ENCODE assay signal across 2 cellular contexts in genomic region chr12:106771425-106771824, GRCh38.
TF ChIP-seq lines count a peak whose summit lies in the region.

No MANE protein-coding gene starts in this region.

TF ChIP-seq in H1, 55 proteins besides CTCF, POLR2A, EP300 and RAD21 (continued from another document):
- TF ChIP-seq PHF8 (conservative IDR thresholded peaks at IDR 0.05; ENCODE audit: low read depth, low read length) = no peak

TF ChIP-seq in WTC11, 78 proteins besides CTCF, POLR2A, EP300 and RAD21:
- TF ChIP-seq E2F5 (CRISPR knock-in tag; IDR thresholded peaks at IDR 0.05) (no peak), MLX (CRISPR knock-in tag; IDR thresholded peaks at IDR 0.05) (no peak), IRF2 (CRISPR knock-in tag; IDR thresholded peaks at IDR 0.05; ENCODE audit: borderline replicate concordance, low read depth) (no peak), TEAD4 (CRISPR knock-in tag; IDR thresholded peaks at IDR 0.05) (no peak), ATF3 (CRISPR knock-in tag; conservative IDR thresholded peaks at IDR 0.05) (no peak), AFF4 (CRISPR knock-in tag; IDR thresholded peaks at IDR 0.05; ENCODE audit: borderline replicate concordance) (no peak), STAT6 (CRISPR knock-in tag; conservative IDR thresholded peaks at IDR 0.05; ENCODE audit: low read depth) (no peak), ZBTB43 (CRISPR knock-in tag; IDR thresholded peaks at IDR 0.05) (no peak), ZNF281 (CRISPR knock-in tag; IDR thresholded peaks at IDR 0.05) (no peak), SP1 (CRISPR knock-in tag; conservative IDR thresholded peaks at IDR 0.05) (no peak), ZNF263 (CRISPR knock-in tag; IDR thresholded peaks at IDR 0.05; ENCODE audit: low read depth) (no peak), AR (CRISPR knock-in tag; IDR thresholded peaks at IDR 0.05) (no peak), ZNF121 (CRISPR knock-in tag; IDR thresholded peaks at IDR 0.05) (no peak), ZNF138 (CRISPR knock-in tag; conservative IDR thresholded peaks at IDR 0.05) (no peak), ZNF512 (CRISPR knock-in tag; IDR thresholded peaks at IDR 0.05; ENCODE audit: borderline replicate concordance) (no peak), PRDM15 (CRISPR knock-in tag; IDR thresholded peaks at IDR 0.05) (no peak), RELA (CRISPR knock-in tag; IDR thresholded peaks at IDR 0.05; ENCODE audit: borderline replicate concordance) (no peak), MYBL2 (CRISPR knock-in tag; IDR thresholded peaks at IDR 0.05) (no peak)
